Comparison of ENCODE assay signal across 1 cellular context in the genomic region with DNA sequence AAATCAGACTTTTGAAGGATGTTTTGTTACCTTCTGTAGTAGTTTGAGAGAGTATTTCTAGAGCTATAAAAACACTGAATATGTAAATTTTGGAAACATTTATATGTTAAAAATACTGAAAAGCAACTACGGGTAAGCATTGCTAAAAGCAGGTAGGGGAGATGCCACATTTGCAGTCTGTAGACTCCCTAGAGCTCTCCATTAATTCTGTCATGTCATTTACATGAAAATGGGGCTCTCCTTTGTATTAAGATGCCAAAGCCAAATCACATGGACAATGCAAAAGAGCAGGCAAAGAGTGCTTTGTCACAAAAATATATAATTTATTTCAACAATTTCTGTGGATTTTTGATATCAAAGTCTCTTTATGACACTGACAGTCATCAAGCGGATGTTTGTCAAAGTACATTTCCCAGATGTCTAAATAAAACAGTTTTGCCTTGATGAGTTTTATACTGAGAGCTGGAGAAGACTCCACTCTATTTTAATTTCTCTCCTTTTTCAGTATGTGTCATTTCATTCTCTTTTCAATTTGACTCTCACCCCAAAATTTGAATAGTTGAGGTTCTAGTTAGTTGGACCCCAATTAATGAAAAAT.
TF ChIP-seq lines count a peak whose summit lies in the region.

No MANE protein-coding gene starts in this region.

TF ChIP-seq in GM23338, 12 proteins besides CTCF, POLR2A, EP300 and RAD21 (continued from another document):
- TF ChIP-seq, protein P1, sequence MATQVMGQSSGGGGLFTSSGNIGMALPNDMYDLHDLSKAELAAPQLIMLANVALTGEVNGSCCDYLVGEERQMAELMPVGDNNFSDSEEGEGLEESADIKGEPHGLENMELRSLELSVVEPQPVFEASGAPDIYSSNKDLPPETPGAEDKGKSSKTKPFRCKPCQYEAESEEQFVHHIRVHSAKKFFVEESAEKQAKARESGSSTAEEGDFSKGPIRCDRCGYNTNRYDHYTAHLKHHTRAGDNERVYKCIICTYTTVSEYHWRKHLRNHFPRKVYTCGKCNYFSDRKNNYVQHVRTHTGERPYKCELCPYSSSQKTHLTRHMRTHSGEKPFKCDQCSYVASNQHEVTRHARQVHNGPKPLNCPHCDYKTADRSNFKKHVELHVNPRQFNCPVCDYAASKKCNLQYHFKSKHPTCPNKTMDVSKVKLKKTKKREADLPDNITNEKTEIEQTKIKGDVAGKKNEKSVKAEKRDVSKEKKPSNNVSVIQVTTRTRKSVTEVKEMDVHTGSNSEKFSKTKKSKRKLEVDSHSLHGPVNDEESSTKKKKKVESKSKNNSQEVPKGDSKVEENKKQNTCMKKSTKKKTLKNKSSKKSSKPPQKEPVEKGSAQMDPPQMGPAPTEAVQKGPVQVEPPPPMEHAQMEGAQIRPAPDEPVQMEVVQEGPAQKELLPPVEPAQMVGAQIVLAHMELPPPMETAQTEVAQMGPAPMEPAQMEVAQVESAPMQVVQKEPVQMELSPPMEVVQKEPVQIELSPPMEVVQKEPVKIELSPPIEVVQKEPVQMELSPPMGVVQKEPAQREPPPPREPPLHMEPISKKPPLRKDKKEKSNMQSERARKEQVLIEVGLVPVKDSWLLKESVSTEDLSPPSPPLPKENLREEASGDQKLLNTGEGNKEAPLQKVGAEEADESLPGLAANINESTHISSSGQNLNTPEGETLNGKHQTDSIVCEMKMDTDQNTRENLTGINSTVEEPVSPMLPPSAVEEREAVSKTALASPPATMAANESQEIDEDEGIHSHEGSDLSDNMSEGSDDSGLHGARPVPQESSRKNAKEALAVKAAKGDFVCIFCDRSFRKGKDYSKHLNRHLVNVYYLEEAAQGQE (IDR thresholded peaks at IDR 0.05; ENCODE audit: unreplicated experiment): no peak
- no peak for TF ChIP-seq STAT1 (IDR thresholded peaks at IDR 0.05; ENCODE audit: unreplicated experiment)
- TF ChIP-seq, protein P2, sequence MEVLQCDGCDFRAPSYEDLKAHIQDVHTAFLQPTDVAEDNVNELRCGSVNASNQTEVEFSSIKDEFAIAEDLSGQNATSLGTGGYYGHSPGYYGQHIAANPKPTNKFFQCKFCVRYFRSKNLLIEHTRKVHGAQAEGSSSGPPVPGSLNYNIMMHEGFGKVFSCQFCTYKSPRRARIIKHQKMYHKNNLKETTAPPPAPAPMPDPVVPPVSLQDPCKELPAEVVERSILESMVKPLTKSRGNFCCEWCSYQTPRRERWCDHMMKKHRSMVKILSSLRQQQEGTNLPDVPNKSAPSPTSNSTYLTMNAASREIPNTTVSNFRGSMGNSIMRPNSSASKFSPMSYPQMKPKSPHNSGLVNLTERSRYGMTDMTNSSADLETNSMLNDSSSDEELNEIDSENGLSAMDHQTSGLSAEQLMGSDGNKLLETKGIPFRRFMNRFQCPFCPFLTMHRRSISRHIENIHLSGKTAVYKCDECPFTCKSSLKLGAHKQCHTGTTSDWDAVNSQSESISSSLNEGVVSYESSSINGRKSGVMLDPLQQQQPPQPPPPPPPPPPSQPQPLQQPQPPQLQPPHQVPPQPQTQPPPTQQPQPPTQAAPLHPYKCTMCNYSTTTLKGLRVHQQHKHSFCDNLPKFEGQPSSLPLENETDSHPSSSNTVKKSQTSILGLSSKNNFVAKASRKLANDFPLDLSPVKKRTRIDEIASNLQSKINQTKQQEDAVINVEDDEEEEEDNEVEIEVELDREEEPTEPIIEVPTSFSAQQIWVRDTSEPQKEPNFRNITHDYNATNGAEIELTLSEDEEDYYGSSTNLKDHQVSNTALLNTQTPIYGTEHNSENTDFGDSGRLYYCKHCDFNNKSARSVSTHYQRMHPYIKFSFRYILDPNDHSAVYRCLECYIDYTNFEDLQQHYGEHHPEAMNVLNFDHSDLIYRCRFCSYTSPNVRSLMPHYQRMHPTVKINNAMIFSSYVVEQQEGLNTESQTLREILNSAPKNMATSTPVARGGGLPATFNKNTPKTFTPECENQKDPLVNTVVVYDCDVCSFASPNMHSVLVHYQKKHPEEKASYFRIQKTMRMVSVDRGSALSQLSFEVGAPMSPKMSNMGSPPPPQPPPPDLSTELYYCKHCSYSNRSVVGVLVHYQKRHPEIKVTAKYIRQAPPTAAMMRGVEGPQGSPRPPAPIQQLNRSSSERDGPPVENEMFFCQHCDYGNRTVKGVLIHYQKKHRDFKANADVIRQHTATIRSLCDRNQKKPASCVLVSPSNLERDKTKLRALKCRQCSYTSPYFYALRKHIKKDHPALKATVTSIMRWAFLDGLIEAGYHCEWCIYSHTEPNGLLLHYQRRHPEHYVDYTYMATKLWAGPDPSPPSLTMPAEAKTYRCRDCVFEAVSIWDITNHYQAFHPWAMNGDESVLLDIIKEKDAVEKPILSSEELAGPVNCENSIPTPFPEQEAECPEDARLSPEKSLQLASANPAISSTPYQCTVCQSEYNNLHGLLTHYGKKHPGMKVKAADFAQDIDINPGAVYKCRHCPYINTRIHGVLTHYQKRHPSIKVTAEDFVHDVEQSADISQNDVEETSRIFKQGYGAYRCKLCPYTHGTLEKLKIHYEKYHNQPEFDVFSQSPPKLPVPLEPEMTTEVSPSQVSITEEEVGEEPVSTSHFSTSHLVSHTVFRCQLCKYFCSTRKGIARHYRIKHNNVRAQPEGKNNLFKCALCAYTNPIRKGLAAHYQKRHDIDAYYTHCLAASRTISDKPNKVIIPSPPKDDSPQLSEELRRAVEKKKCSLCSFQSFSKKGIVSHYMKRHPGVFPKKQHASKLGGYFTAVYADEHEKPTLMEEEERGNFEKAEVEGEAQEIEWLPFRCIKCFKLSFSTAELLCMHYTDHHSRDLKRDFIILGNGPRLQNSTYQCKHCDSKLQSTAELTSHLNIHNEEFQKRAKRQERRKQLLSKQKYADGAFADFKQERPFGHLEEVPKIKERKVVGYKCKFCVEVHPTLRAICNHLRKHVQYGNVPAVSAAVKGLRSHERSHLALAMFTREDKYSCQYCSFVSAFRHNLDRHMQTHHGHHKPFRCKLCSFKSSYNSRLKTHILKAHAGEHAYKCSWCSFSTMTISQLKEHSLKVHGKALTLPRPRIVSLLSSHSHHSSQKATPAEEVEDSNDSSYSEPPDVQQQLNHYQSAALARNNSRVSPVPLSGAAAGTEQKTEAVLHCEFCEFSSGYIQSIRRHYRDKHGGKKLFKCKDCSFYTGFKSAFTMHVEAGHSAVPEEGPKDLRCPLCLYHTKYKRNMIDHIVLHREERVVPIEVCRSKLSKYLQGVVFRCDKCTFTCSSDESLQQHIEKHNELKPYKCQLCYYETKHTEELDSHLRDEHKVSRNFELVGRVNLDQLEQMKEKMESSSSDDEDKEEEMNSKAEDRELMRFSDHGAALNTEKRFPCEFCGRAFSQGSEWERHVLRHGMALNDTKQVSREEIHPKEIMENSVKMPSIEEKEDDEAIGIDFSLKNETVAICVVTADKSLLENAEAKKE (CRISPR knock-in tag; IDR thresholded peaks at IDR 0.05): peak; percentile 45; the same call in 1 of the 2 replicates
- TF ChIP-seq ETS1 (IDR thresholded peaks at IDR 0.05): no peak
- no peak for TF ChIP-seq POLR2AphosphoS5 (IDR thresholded peaks at IDR 0.05; ENCODE audit: low read depth)
- TF ChIP-seq ZNF114 (CRISPR knock-in tag; IDR thresholded peaks at IDR 0.05): no peak
- TF ChIP-seq ZNF331 (CRISPR knock-in tag; IDR thresholded peaks at IDR 0.05; ENCODE audit: low read depth): no peak
- no peak for TF ChIP-seq EZH2 (IDR thresholded peaks at IDR 0.05; ENCODE audit: low read depth, unreplicated experiment)
- 0 out of 2 replicates have a peak, but pooled peaks have one; percentile 11 for TF ChIP-seq CREB1 (CRISPR knock-in tag; IDR thresholded peaks at IDR 0.05; ENCODE audit: low read depth)
- no peak for TF ChIP-seq JUNB (IDR thresholded peaks at IDR 0.05; ENCODE audit: unreplicated experiment)
- TF ChIP-seq NANOG (IDR thresholded peaks at IDR 0.05; ENCODE audit: borderline replicate concordance): peak; percentile 70
